Comparison of ENCODE assay signal across 26 cellular contexts in genomic region chr12:40992158-40992557, GRCh38.
"Had no signal": no experiment of that assay in that cellular context is flagged by ENCODE, and none has a peak within 500 bp of the region (broad histone marks: within the 10 kb centered on the region; RNA-seq: fewer than 3 reads in every experiment).

No MANE protein-coding gene starts in this region.

- DNase-seq: effector CD8-positive, alpha-beta T cell; effector memory CD8-positive, alpha-beta T cell; endodermal cell; erythroblast; esophagus squamous epithelium; foreskin fibroblast; foreskin melanocyte; gastrocnemius medialis; glutamatergic neuron; head of caudate nucleus; heart right ventricle; hippocampal formation; left cardiac atrium; left lung; left ventricle myocardium superior; lower lobe of right lung; mesenchymal stem cell; mucosa of descending colon; naive B cell; naive thymus-derived CD8-positive, alpha-beta T cell had no signal

- H3K4me3 ChIP-seq: coronary artery, esophagus squamous epithelium, gastrocnemius medialis, heart right ventricle, left lung, lower lobe of right lung, mucosa of descending colon had no signal

- H3K27me3 ChIP-seq: esophagus squamous epithelium, gastrocnemius medialis, heart right ventricle, left lung had no signal

- ATAC-seq: effector memory CD8-positive, alpha-beta T cell; esophagus mucosa; gastrocnemius medialis; heart right ventricle; left cardiac atrium; left lung; left ventricle myocardium superior; lower lobe of right lung; mucosa of descending colon; naive thymus-derived CD8-positive, alpha-beta T cell had no signal

- H3K4me1 ChIP-seq: gastrocnemius medialis, heart right ventricle, left lung, lower lobe of right lung had no signal

- FAIRE-seq: endometrium, islet of Langerhans, keratinocyte had no signal

- H3K36me3 ChIP-seq: esophagus squamous epithelium, gastrocnemius medialis, heart right ventricle, left lung, lower lobe of right lung had no signal

- H3K27ac ChIP-seq: coronary artery, epithelial cell of prostate, esophagus squamous epithelium, gastrocnemius medialis, heart right ventricle, left lung, lower lobe of right lung had no signal

- H3K9me3 ChIP-seq: esophagus squamous epithelium, gastrocnemius medialis, left lung, lower lobe of right lung, mucosa of descending colon had no signal
